In the genomic region with DNA sequence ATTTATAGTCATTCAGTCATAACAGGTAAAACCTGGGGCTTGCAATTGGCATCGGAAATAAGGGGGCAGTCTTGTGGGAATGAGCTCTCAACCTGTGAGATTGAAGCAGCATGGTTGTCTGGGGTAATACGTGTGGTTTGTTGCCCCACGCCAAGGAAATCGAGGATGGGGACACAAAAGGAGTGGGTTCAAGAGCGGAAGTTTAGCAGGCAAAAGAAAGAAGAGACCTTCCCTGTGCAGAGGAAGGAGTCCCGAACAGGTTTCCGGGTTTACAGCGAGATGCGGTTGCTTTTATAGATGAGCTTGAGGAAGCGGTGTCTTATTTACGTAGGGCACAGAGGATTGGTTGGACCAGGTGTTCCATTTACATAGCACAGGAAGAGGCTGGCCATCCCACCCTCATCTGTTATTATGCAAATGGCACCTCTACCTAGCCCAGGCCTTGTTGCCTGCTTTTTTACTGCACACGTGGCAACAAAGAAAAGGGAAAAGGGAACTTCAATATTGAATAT, we compare ENCODE assay signal across 7 cellular contexts. TPM values are rescaled to one million over a fixed set of nuclear protein-coding genes. Genes with fewer than 3 reads are reported as not detected.
DNase-seq lines count a peak whose midpoint lies in the region; ATAC-seq and TF ChIP-seq lines count a peak whose summit lies in the region.

No MANE protein-coding gene starts in this region.

- intact Hi-C loops in Right ventricle myocardium inferior (cut with DNase I): loop anchor here (5.0 kb wide), 1 partner anchor 160 kb away; no protein-coding TSS in a partner anchor
- intact Hi-C loops in ovary (cut with DNase I): loop anchor here in 1 of 4 donors (5.0 to 10.0 kb wide), 2 partner anchors 73 to 160 kb away; no protein-coding TSS in a partner anchor

- 36 to 54% (median 44%) methylated on average over 12 of the region's 12 CpGs for WGBS in ovary, 3 donors

- H3K27me3 ChIP-seq in H7 (ENCODE audit: control insufficient read depth, insufficient read depth, low read length): no peaks in the 10 kb centered on the region
- no peaks in the 10 kb centered on the region for H3K27me3 ChIP-seq in ovary

- TF ChIP-seq CTCF in ovary (IDR thresholded peaks at IDR 0.05): no peak

- no peaks in the 10 kb centered on the region for H3K36me3 ChIP-seq in H7 (replicated peaks; ENCODE audit: control insufficient read depth, insufficient read depth, low read length)
- no peaks in the 10 kb centered on the region for H3K36me3 ChIP-seq in ovary

- DNase-seq in H7 (peak; percentile 77), NCI-H526 treated with DMSO at 0.1 percent for 48 hours (lab: John Stamatoyannopoulos, UW) (peak; percentile 78), Right ventricle myocardium inferior (ENCODE audit: missing footprints) (peak; percentile 61), renal cortical epithelial cell (ENCODE audit: low read depth) (peak; percentile 28), ovary (no peak), mucosa of gallbladder (ENCODE audit: low spot score) (no peak)
- peak; percentile 78 for DNase-seq in activated CD8-positive, alpha-beta memory T cell treated with anti-CD3 and anti-CD28 coated beads for 24 hours

- H3K27ac ChIP-seq in ovary: no peak overlapping the region

- peak; percentile 35 for ATAC-seq in Right ventricle myocardium inferior

- H3K9me3 ChIP-seq in ovary: no peaks in the 10 kb centered on the region

- TF ChIP-seq EP300 in ovary (IDR thresholded peaks at IDR 0.05): no peak

- H3K4me3 ChIP-seq in H7 (ENCODE audit: insufficient read depth, low read depth, low read length) (peak overlapping the region; percentile 34), ovary (no peak overlapping the region)

- TF ChIP-seq POLR2A in ovary (IDR thresholded peaks at IDR 0.05): no peak

- H3K4me1 ChIP-seq in ovary (ENCODE audit: insufficient read depth): peaks cover 4% of the 10 kb centered on the region

RNA-seq across cellular contexts. Expression of a gene that starts 37.3 kb away (rescaled TPM):
- 1.2 and 1.6 TPM in 2 replicates for total RNA-seq in H7 (2014; rRNA removed; shearing (Covaris generic))
- 31.6 TPM for total RNA-seq in Right ventricle myocardium inferior
- total RNA-seq in renal cortical epithelial cell: 19.6 and 58.3 TPM in 2 replicates
- 10 to 100 TPM; 20.6 to 47.9 (median 35.1) TPM for total RNA-seq in ovary
- polyA plus RNA-seq in ovary: 10 to 100 TPM; 26.4 to 31.2 TPM
- total RNA-seq in mucosa of gallbladder: 59.0 TPM

RNA-seq across cellular contexts. Expression of a gene that starts 41.1 kb away (rescaled TPM):
- total RNA-seq in H7 (2014; rRNA removed; shearing (Covaris generic)): 37.8 and 46.1 TPM in 2 replicates
- 36.4 TPM for total RNA-seq in Right ventricle myocardium inferior
- 57.3 and 105 TPM in 2 replicates for total RNA-seq in renal cortical epithelial cell
- total RNA-seq in ovary: 10 to 100 TPM; 39.6 to 54.5 (median 46.7) TPM
- 100 to 1,000 TPM in 1 of 2 donors, 10 to 100 TPM in 1; 43.7 to 125 TPM for polyA plus RNA-seq in ovary
- 61.3 TPM for total RNA-seq in mucosa of gallbladder

Comparison
In these comparisons a context has a peak if more than half of its experiments do, and no peak if none do; other contexts are left out.
1. DNase-seq: peak in H7 (single experiment), NCI-H526 treated with DMSO at 0.1 percent for 48 hours (single experiment), activated CD8-positive, alpha-beta memory T cell treated with anti-CD3 and anti-CD28 coated beads for 24 hours (single experiment), Right ventricle myocardium inferior (single experiment) and renal cortical epithelial cell (single experiment); none in ovary (0 of 5) and mucosa of gallbladder (single experiment).